Comparison of ENCODE assay signal across 1 cellular context in the genomic region with DNA sequence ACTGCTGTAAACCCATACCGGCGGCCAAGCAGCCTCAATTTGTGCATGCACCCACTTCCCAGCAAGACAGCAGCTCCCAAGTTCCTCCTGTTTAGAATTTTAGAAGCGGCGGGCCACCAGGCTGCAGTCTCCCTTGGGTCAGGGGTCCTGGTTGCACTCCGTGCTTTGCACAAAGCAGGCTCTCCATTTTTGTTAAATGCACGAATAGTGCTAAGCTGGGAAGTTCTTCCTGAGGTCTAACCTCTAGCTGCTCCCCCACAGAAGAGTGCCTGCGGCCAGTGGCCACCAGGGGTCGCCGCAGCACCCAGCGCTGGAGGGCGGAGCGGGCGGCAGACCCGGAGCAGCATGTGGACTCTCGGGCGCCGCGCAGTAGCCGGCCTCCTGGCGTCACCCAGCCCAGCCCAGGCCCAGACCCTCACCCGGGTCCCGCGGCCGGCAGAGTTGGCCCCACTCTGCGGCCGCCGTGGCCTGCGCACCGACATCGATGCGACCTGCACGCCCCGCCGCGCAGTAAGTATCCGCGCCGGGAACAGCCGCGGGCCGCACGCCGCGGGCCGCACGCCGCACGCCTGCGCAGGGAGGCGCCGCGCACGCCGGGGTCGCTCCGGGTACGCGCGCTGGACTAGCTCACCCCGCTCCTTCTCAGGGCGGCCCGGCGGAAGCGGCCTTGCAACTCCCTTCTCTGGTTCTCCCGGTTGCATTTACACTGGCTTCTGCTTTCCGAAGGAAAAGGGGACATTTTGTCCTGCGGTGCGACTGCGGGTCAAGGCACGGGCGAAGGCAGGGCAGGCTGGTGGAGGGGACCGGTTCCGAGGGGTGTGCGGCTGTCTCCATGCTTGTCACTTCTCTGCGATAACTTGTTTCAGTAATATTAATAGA.
TF ChIP-seq lines count a peak whose summit lies in the region.

A gene (plus strand): TSS at position 315 of the 879 bp plus-strand sequence. CDS start 31 bp downstream, at position 346.

TF ChIP-seq in HepG2, 621 proteins besides CTCF, POLR2A, EP300 and RAD21 (continued from another document and continues in another):
- TF ChIP-seq ZNF83 (CRISPR knock-in tag; IDR thresholded peaks at IDR 0.05; ENCODE audit: borderline replicate concordance) (no peak), ZNF101 (CRISPR knock-in tag; IDR thresholded peaks at IDR 0.05; ENCODE audit: borderline replicate concordance, low read depth) (0 out of 2 replicates have a peak, but pooled peaks have one; percentile 34), POLR2AphosphoS5 (IDR thresholded peaks at IDR 0.05; ENCODE audit: low read depth, low read length) (peak; percentile 16), ZNF121 (CRISPR knock-in tag; IDR thresholded peaks at IDR 0.05) (0 out of 2 replicates have a peak, but pooled peaks have one; percentile 54), NFATC3 (CRISPR knock-in tag; IDR thresholded peaks at IDR 0.05) (no peak), ZNF124 (CRISPR knock-in tag; IDR thresholded peaks at IDR 0.05) (0 out of 2 replicates have a peak, but pooled peaks have one; percentile 59), CBX5 (CRISPR knock-in tag; IDR thresholded peaks at IDR 0.05; ENCODE audit: borderline replicate concordance) (peak; percentile 58; the same call in 1 of the 2 replicates), ZNF644 (CRISPR knock-in tag; IDR thresholded peaks at IDR 0.05; ENCODE audit: low read depth) (no peak), ZFY (CRISPR knock-in tag; IDR thresholded peaks at IDR 0.05) (peak; percentile 98), ZFP90 (CRISPR knock-in tag; IDR thresholded peaks at IDR 0.05; ENCODE audit: borderline replicate concordance) (peak; percentile 46), ZNF547 (CRISPR knock-in tag; IDR thresholded peaks at IDR 0.05) (peak; percentile 70), ZNF207 (IDR thresholded peaks at IDR 0.05; ENCODE audit: borderline replicate concordance) (no peak), MIXL1 (CRISPR knock-in tag; IDR thresholded peaks at IDR 0.05) (peak; percentile 26; the same call in 1 of the 2 replicates), ASH2L (IDR thresholded peaks at IDR 0.05; ENCODE audit: insufficient read length, low read depth, low read length) (peak; percentile 80), ZNF24 (IDR thresholded peaks at IDR 0.05) (peak; percentile 29; the same call in 1 of the 2 replicates), ELF1 (CRISPR knock-in tag; IDR thresholded peaks at IDR 0.05) (0 out of 2 replicates have a peak, but pooled peaks have one; percentile 19), KDM1A (CRISPR knock-in tag; IDR thresholded peaks at IDR 0.05) (peak; percentile 100), IKZF4 (CRISPR knock-in tag; IDR thresholded peaks at IDR 0.05; ENCODE audit: borderline replicate concordance, low read depth, not compliant biosample characterization) (peak; percentile 31), HNF4G (IDR thresholded peaks at IDR 0.05; ENCODE audit: borderline replicate concordance, low read depth, low read length) (no peak), HNF4G (CRISPR knock-in tag; IDR thresholded peaks at IDR 0.05; ENCODE audit: borderline replicate concordance, low read depth) (0 out of 2 replicates have a peak, but pooled peaks have one; percentile 23), AGO1 (IDR thresholded peaks at IDR 0.05; ENCODE audit: low read depth, low read length, poor library complexity, severe bottlenecking) (no peak), RXRA (CRISPR knock-in tag; IDR thresholded peaks at IDR 0.05) (peak; percentile 65), NR2F1 (CRISPR knock-in tag; IDR thresholded peaks at IDR 0.05) (peak in 1 of 2 experiments; percentile 22; a peak in 1 of 4 replicates)
- TF ChIP-seq, protein P1, sequence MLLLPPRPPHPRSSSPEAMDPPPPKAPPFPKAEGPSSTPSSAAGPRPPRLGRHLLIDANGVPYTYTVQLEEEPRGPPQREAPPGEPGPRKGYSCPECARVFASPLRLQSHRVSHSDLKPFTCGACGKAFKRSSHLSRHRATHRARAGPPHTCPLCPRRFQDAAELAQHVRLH (CRISPR knock-in tag; IDR thresholded peaks at IDR 0.05; ENCODE audit: borderline replicate concordance, low read depth), result peak; percentile 85
- TF ChIP-seq, protein P2, sequence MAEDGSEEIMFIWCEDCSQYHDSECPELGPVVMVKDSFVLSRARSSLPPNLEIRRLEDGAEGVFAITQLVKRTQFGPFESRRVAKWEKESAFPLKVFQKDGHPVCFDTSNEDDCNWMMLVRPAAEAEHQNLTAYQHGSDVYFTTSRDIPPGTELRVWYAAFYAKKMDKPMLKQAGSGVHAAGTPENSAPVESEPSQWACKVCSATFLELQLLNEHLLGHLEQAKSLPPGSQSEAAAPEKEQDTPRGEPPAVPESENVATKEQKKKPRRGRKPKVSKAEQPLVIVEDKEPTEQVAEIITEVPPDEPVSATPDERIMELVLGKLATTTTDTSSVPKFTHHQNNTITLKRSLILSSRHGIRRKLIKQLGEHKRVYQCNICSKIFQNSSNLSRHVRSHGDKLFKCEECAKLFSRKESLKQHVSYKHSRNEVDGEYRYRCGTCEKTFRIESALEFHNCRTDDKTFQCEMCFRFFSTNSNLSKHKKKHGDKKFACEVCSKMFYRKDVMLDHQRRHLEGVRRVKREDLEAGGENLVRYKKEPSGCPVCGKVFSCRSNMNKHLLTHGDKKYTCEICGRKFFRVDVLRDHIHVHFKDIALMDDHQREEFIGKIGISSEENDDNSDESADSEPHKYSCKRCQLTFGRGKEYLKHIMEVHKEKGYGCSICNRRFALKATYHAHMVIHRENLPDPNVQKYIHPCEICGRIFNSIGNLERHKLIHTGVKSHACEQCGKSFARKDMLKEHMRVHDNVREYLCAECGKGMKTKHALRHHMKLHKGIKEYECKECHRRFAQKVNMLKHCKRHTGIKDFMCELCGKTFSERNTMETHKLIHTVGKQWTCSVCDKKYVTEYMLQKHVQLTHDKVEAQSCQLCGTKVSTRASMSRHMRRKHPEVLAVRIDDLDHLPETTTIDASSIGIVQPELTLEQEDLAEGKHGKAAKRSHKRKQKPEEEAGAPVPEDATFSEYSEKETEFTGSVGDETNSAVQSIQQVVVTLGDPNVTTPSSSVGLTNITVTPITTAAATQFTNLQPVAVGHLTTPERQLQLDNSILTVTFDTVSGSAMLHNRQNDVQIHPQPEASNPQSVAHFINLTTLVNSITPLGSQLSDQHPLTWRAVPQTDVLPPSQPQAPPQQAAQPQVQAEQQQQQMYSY (CRISPR knock-in tag; IDR thresholded peaks at IDR 0.05), result peak; percentile 61; the same call in 1 of the 2 replicates
- TF ChIP-seq, protein P3, sequence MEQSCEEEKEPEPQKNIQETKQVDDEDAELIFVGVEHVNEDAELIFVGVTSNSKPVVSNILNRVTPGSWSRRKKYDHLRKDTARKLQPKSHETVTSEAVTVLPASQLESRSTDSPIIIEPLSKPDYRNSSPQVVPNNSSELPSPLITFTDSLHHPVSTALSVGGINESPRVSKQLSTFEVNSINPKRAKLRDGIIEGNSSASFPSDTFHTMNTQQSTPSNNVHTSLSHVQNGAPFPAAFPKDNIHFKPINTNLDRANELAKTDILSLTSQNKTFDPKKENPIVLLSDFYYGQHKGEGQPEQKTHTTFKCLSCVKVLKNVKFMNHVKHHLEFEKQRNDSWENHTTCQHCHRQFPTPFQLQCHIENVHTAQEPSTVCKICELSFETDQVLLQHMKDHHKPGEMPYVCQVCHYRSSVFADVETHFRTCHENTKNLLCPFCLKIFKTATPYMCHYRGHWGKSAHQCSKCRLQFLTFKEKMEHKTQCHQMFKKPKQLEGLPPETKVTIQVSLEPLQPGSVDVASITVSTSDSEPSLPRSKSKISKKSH (CRISPR knock-in tag; IDR thresholded peaks at IDR 0.05; ENCODE audit: borderline replicate concordance), result no peak
- TF ChIP-seq, protein P4, sequence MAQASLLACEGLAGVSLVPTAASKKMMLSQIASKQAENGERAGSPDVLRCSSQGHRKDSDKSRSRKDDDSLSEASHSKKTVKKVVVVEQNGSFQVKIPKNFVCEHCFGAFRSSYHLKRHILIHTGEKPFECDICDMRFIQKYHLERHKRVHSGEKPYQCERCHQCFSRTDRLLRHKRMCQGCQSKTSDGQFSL (CRISPR knock-in tag; IDR thresholded peaks at IDR 0.05), result peak; percentile 100
- TF ChIP-seq, protein P5, sequence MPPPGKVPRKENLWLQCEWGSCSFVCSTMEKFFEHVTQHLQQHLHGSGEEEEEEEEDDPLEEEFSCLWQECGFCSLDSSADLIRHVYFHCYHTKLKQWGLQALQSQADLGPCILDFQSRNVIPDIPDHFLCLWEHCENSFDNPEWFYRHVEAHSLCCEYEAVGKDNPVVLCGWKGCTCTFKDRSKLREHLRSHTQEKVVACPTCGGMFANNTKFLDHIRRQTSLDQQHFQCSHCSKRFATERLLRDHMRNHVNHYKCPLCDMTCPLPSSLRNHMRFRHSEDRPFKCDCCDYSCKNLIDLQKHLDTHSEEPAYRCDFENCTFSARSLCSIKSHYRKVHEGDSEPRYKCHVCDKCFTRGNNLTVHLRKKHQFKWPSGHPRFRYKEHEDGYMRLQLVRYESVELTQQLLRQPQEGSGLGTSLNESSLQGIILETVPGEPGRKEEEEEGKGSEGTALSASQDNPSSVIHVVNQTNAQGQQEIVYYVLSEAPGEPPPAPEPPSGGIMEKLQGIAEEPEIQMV (CRISPR knock-in tag; IDR thresholded peaks at IDR 0.05; ENCODE audit: low read depth), result 0 out of 2 replicates have a peak, but pooled peaks have one; percentile 3
- TF ChIP-seq, protein P6, sequence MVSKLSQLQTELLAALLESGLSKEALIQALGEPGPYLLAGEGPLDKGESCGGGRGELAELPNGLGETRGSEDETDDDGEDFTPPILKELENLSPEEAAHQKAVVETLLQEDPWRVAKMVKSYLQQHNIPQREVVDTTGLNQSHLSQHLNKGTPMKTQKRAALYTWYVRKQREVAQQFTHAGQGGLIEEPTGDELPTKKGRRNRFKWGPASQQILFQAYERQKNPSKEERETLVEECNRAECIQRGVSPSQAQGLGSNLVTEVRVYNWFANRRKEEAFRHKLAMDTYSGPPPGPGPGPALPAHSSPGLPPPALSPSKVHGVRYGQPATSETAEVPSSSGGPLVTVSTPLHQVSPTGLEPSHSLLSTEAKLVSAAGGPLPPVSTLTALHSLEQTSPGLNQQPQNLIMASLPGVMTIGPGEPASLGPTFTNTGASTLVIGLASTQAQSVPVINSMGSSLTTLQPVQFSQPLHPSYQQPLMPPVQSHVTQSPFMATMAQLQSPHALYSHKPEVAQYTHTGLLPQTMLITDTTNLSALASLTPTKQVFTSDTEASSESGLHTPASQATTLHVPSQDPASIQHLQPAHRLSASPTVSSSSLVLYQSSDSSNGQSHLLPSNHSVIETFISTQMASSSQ (IDR thresholded peaks at IDR 0.05; ENCODE audit: low read depth), result no peak
- TF ChIP-seq, protein P6 (CRISPR knock-in tag; IDR thresholded peaks at IDR 0.05; ENCODE audit: borderline replicate concordance), result peak; percentile 17; the same call in 1 of the 2 replicates
- TF ChIP-seq, protein P7, sequence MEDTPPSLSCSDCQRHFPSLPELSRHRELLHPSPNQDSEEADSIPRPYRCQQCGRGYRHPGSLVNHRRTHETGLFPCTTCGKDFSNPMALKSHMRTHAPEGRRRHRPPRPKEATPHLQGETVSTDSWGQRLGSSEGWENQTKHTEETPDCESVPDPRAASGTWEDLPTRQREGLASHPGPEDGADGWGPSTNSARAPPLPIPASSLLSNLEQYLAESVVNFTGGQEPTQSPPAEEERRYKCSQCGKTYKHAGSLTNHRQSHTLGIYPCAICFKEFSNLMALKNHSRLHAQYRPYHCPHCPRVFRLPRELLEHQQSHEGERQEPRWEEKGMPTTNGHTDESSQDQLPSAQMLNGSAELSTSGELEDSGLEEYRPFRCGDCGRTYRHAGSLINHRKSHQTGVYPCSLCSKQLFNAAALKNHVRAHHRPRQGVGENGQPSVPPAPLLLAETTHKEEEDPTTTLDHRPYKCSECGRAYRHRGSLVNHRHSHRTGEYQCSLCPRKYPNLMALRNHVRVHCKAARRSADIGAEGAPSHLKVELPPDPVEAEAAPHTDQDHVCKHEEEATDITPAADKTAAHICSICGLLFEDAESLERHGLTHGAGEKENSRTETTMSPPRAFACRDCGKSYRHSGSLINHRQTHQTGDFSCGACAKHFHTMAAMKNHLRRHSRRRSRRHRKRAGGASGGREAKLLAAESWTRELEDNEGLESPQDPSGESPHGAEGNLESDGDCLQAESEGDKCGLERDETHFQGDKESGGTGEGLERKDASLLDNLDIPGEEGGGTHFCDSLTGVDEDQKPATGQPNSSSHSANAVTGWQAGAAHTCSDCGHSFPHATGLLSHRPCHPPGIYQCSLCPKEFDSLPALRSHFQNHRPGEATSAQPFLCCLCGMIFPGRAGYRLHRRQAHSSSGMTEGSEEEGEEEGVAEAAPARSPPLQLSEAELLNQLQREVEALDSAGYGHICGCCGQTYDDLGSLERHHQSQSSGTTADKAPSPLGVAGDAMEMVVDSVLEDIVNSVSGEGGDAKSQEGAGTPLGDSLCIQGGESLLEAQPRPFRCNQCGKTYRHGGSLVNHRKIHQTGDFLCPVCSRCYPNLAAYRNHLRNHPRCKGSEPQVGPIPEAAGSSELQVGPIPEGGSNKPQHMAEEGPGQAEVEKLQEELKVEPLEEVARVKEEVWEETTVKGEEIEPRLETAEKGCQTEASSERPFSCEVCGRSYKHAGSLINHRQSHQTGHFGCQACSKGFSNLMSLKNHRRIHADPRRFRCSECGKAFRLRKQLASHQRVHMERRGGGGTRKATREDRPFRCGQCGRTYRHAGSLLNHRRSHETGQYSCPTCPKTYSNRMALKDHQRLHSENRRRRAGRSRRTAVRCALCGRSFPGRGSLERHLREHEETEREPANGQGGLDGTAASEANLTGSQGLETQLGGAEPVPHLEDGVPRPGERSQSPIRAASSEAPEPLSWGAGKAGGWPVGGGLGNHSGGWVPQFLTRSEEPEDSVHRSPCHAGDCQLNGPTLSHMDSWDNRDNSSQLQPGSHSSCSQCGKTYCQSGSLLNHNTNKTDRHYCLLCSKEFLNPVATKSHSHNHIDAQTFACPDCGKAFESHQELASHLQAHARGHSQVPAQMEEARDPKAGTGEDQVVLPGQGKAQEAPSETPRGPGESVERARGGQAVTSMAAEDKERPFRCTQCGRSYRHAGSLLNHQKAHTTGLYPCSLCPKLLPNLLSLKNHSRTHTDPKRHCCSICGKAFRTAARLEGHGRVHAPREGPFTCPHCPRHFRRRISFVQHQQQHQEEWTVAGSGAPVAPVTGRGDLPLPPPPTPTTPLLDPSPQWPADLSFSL (CRISPR knock-in tag; IDR thresholded peaks at IDR 0.05), result 0 out of 2 replicates have a peak, but pooled peaks have one; percentile 32
- TF ChIP-seq, protein P8, sequence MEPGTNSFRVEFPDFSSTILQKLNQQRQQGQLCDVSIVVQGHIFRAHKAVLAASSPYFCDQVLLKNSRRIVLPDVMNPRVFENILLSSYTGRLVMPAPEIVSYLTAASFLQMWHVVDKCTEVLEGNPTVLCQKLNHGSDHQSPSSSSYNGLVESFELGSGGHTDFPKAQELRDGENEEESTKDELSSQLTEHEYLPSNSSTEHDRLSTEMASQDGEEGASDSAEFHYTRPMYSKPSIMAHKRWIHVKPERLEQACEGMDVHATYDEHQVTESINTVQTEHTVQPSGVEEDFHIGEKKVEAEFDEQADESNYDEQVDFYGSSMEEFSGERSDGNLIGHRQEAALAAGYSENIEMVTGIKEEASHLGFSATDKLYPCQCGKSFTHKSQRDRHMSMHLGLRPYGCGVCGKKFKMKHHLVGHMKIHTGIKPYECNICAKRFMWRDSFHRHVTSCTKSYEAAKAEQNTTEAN (CRISPR knock-in tag; conservative IDR thresholded peaks at IDR 0.05), result peak; percentile 86
